1 cellular context compared by ENCODE assay signal in the genomic region with DNA sequence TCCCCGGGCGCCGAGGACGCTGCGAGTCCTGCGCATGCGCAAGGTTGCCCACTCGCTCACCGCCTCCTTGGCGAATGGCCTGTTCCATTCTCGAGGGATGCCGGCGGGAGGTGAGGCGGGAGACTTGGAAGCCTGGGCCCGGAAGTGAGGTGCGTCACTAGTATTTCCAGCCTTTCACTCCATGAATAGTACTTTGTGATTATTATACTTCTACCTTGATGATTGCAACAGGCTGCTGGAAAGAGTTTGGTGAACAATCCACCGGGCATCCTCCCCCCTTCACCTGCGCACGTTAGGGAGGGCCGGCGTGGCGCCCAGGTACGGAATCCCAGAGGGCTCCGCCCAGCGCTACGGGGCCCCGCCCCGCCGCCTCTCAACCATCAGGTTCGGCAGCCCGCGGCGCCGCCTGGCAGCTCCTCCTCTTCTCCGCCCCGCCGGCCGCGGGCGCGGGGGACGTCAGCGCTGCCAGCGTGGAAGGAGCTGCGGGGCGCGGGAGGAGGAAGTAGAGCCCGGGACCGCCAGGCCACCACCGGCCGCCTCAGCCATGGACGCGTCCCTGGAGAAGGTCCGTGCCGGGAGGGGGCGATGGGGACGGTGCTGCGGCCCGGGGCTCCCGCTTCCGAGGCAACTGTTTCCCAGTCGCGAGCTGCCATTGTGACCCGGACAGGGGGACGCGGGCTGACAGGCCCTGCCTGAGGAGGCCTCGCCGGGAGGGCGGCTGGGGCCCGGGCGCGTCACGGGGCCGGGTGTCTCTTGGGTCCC.
TF ChIP-seq lines count a peak whose summit lies in the region.
"Not testable (repeated sequence)": the region's sequence is repeated elsewhere in the genome, so short reads cannot be mapped to it uniquely, and the experiment has no call there.

TSS of gene PDXDC1 (plus strand) at position 371 of the 762 bp plus-strand sequence. CDS start at position 545, 174 bp downstream.

TF ChIP-seq in K562, 482 proteins besides CTCF, POLR2A, EP300 and RAD21 (continued from another document and continues in another):
- TF ChIP-seq ZBTB40 (IDR thresholded peaks at IDR 0.05) (0 out of 2 replicates have a peak, but pooled peaks have one; percentile 52), ZBTB40 (CRISPR knock-in tag; IDR thresholded peaks at IDR 0.05) (peak; percentile 35; the same call in 1 of the 2 replicates), FOSL1 (tag; conservative IDR thresholded peaks at IDR 0.05) (peak; percentile 24; the same call in 1 of the 2 replicates), EP400 (IDR thresholded peaks at IDR 0.05) (peak; percentile 91), ATF1 (tag; IDR thresholded peaks at IDR 0.05) (peak; percentile 81), ZNF764 (CRISPR knock-in tag; IDR thresholded peaks at IDR 0.05; ENCODE audit: low read depth) (0 out of 2 replicates have a peak, but pooled peaks have one; percentile 20), ZBTB7A (IDR thresholded peaks at IDR 0.05; ENCODE audit: borderline replicate concordance, control insufficient read depth, low read depth, low read length) (0 out of 2 replicates have a peak, but pooled peaks have one; percentile 13), FOXP1 (CRISPR knock-in tag; IDR thresholded peaks at IDR 0.05) (peak; percentile 72), POLR2AphosphoS5 (IDR thresholded peaks at IDR 0.05; ENCODE audit: control insufficient read depth, insufficient read depth, low read depth, low read length) (peak; percentile 70), JUND (IDR thresholded peaks at IDR 0.05; ENCODE audit: borderline replicate concordance, low read depth, low read length) (peak; percentile 85)
- TF ChIP-seq, protein P1, sequence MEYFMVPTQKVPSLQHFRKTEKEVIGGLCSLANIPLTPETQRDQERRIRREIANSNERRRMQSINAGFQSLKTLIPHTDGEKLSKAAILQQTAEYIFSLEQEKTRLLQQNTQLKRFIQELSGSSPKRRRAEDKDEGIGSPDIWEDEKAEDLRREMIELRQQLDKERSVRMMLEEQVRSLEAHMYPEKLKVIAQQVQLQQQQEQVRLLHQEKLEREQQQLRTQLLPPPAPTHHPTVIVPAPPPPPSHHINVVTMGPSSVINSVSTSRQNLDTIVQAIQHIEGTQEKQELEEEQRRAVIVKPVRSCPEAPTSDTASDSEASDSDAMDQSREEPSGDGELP (CRISPR knock-in tag; IDR thresholded peaks at IDR 0.05; ENCODE audit: borderline replicate concordance): peak; percentile 81
- TF ChIP-seq, protein P2, sequence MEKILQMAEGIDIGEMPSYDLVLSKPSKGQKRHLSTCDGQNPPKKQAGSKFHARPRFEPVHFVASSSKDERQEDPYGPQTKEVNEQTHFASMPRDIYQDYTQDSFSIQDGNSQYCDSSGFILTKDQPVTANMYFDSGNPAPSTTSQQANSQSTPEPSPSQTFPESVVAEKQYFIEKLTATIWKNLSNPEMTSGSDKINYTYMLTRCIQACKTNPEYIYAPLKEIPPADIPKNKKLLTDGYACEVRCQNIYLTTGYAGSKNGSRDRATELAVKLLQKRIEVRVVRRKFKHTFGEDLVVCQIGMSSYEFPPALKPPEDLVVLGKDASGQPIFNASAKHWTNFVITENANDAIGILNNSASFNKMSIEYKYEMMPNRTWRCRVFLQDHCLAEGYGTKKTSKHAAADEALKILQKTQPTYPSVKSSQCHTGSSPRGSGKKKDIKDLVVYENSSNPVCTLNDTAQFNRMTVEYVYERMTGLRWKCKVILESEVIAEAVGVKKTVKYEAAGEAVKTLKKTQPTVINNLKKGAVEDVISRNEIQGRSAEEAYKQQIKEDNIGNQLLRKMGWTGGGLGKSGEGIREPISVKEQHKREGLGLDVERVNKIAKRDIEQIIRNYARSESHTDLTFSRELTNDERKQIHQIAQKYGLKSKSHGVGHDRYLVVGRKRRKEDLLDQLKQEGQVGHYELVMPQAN (IDR thresholded peaks at IDR 0.05; ENCODE audit: borderline replicate concordance): 0 out of 2 replicates have a peak, but pooled peaks have one; percentile 30
- not testable (repeated sequence) for TF ChIP-seq ATF1 (CRISPR knock-in tag; IDR thresholded peaks at IDR 0.05); JUND (tag; IDR thresholded peaks at IDR 0.05; ENCODE audit: borderline replicate concordance, low read depth, low read length)
- TF ChIP-seq, protein P3, sequence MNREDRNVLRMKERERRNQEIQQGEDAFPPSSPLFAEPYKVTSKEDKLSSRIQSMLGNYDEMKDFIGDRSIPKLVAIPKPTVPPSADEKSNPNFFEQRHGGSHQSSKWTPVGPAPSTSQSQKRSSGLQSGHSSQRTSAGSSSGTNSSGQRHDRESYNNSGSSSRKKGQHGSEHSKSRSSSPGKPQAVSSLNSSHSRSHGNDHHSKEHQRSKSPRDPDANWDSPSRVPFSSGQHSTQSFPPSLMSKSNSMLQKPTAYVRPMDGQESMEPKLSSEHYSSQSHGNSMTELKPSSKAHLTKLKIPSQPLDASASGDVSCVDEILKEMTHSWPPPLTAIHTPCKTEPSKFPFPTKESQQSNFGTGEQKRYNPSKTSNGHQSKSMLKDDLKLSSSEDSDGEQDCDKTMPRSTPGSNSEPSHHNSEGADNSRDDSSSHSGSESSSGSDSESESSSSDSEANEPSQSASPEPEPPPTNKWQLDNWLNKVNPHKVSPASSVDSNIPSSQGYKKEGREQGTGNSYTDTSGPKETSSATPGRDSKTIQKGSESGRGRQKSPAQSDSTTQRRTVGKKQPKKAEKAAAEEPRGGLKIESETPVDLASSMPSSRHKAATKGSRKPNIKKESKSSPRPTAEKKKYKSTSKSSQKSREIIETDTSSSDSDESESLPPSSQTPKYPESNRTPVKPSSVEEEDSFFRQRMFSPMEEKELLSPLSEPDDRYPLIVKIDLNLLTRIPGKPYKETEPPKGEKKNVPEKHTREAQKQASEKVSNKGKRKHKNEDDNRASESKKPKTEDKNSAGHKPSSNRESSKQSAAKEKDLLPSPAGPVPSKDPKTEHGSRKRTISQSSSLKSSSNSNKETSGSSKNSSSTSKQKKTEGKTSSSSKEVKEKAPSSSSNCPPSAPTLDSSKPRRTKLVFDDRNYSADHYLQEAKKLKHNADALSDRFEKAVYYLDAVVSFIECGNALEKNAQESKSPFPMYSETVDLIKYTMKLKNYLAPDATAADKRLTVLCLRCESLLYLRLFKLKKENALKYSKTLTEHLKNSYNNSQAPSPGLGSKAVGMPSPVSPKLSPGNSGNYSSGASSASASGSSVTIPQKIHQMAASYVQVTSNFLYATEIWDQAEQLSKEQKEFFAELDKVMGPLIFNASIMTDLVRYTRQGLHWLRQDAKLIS (CRISPR knock-in tag; IDR thresholded peaks at IDR 0.05): peak; percentile 92
- TF ChIP-seq, protein P4, sequence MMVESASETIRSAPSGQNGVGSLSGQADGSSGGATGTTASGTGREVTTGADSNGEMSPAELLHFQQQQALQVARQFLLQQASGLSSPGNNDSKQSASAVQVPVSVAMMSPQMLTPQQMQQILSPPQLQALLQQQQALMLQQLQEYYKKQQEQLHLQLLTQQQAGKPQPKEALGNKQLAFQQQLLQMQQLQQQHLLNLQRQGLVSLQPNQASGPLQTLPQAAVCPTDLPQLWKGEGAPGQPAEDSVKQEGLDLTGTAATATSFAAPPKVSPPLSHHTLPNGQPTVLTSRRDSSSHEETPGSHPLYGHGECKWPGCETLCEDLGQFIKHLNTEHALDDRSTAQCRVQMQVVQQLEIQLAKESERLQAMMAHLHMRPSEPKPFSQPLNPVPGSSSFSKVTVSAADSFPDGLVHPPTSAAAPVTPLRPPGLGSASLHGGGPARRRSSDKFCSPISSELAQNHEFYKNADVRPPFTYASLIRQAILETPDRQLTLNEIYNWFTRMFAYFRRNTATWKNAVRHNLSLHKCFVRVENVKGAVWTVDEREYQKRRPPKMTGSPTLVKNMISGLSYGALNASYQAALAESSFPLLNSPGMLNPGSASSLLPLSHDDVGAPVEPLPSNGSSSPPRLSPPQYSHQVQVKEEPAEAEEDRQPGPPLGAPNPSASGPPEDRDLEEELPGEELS (CRISPR knock-in tag; IDR thresholded peaks at IDR 0.05; ENCODE audit: borderline replicate concordance): peak; percentile 90; the same call in 1 of the 2 replicates
- TF ChIP-seq, protein P5, sequence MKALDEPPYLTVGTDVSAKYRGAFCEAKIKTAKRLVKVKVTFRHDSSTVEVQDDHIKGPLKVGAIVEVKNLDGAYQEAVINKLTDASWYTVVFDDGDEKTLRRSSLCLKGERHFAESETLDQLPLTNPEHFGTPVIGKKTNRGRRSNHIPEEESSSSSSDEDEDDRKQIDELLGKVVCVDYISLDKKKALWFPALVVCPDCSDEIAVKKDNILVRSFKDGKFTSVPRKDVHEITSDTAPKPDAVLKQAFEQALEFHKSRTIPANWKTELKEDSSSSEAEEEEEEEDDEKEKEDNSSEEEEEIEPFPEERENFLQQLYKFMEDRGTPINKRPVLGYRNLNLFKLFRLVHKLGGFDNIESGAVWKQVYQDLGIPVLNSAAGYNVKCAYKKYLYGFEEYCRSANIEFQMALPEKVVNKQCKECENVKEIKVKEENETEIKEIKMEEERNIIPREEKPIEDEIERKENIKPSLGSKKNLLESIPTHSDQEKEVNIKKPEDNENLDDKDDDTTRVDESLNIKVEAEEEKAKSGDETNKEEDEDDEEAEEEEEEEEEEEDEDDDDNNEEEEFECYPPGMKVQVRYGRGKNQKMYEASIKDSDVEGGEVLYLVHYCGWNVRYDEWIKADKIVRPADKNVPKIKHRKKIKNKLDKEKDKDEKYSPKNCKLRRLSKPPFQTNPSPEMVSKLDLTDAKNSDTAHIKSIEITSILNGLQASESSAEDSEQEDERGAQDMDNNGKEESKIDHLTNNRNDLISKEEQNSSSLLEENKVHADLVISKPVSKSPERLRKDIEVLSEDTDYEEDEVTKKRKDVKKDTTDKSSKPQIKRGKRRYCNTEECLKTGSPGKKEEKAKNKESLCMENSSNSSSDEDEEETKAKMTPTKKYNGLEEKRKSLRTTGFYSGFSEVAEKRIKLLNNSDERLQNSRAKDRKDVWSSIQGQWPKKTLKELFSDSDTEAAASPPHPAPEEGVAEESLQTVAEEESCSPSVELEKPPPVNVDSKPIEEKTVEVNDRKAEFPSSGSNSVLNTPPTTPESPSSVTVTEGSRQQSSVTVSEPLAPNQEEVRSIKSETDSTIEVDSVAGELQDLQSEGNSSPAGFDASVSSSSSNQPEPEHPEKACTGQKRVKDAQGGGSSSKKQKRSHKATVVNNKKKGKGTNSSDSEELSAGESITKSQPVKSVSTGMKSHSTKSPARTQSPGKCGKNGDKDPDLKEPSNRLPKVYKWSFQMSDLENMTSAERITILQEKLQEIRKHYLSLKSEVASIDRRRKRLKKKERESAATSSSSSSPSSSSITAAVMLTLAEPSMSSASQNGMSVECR (CRISPR knock-in tag; IDR thresholded peaks at IDR 0.05): peak; percentile 79
- TF ChIP-seq, protein P6, sequence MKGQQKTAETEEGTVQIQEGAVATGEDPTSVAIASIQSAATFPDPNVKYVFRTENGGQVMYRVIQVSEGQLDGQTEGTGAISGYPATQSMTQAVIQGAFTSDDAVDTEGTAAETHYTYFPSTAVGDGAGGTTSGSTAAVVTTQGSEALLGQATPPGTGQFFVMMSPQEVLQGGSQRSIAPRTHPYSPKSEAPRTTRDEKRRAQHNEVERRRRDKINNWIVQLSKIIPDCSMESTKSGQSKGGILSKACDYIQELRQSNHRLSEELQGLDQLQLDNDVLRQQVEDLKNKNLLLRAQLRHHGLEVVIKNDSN (CRISPR knock-in tag; IDR thresholded peaks at IDR 0.05): peak; percentile 43; the same call in 1 of the 2 replicates
